Comparison of ENCODE assay signal across 18 cellular contexts in the genomic region with DNA sequence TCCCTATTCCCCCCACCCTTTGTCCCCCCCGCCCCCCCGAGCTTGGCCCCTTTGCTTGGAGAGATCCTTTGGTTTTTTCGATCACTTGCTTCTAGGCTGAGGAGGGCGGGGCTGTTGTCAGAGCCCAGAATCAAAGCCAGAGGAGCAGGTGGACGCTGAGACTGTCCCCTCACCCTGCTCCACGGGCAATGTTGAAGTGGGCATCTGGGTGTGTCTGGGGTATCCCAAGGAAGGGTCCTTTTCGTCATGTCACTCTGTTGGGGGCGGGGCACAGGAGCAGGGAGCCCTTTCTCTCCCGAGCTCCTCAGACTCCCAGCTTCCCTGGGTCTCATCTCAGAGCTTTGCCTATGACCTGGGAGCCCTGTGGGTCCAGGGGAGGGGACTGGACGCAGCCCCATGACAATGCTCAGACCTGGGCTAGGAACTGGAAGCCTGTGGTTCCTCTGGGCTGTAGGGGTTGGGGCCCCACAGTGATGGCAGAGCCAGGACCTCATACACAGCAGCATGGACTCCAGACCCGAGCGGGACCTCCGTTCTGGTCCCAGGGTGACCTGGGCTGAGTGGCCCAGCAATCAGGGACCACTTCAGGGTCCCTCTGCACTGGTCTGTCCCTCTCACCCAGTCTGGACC. TPM values are rescaled to one million over a fixed set of nuclear protein-coding genes. Genes with fewer than 3 reads are reported as not detected.
DNase-seq lines count a peak whose midpoint lies in the region; ATAC-seq lines count a peak whose summit lies in the region.
"Had no signal": no experiment of that assay in that cellular context is flagged by ENCODE, and none has a peak within 500 bp of the region (broad histone marks: within the 10 kb centered on the region; RNA-seq: fewer than 3 reads in every experiment).

No MANE protein-coding gene starts in this region.

- intact Hi-C loops in posterior vena cava (cut with DNase I), result no loop called here

- no peaks in the 10 kb centered on the region for H3K9me3 Mint-ChIP-seq in activated CD8-positive, alpha-beta memory T cell treated with anti-CD3 and anti-CD28 coated beads, Interleukin-2, amount 10 ng/mL, durations not matched to agents 7 days and 5 days (ENCODE audit: low read depth)
- no peaks in the 10 kb centered on the region for H3K9me3 Mint-ChIP-seq in activated naive CD8-positive, alpha-beta T cell treated with anti-CD3 and anti-CD28 coated beads for 36 hours
- H3K9me3 Mint-ChIP-seq: CD4-positive, alpha-beta T cell; memory B cell; nephron progenitor cell had no signal

- no peak for DNase-seq in activated CD8-positive, alpha-beta memory T cell treated with anti-CD3 and anti-CD28 coated beads, Interleukin-2, amount 10 ng/mL, durations not matched to agents 7 days and 5 days
- no peak for DNase-seq in activated CD8-positive, alpha-beta memory T cell treated with anti-CD3 and anti-CD28 coated beads for 24 hours
- DNase-seq in activated naive CD8-positive, alpha-beta T cell treated with anti-CD3 and anti-CD28 coated beads for 36 hours, result no peak
- DNase-seq in posterior vena cava (ENCODE audit: low spot score), result peak; percentile 34
- DNase-seq in globus pallidus (ENCODE audit: low spot score), result no peak
- no peak for DNase-seq in dedifferentiated amniotic fluid mesenchymal stem cell (ENCODE audit: extremely low spot score)
- DNase-seq in DMS153 (lab: John Stamatoyannopoulos, UW), result no peak
- DNase-seq: ACHN, cerebellar nuclear complex, HCEC 1CT, Karpas-422, NCI-H774, nephron progenitor cell had no signal

- H3K4me1 Mint-ChIP-seq in activated CD8-positive, alpha-beta memory T cell treated with anti-CD3 and anti-CD28 coated beads, Interleukin-2, amount 10 ng/mL, durations not matched to agents 7 days and 5 days, result peaks cover 58% of the 10 kb centered on the region
- H3K4me1 Mint-ChIP-seq in activated naive CD8-positive, alpha-beta T cell treated with anti-CD3 and anti-CD28 coated beads for 36 hours, result peaks cover 22% of the 10 kb centered on the region

- no peak for ATAC-seq in activated CD8-positive, alpha-beta memory T cell treated with anti-CD3 and anti-CD28 coated beads, Interleukin-2, amount 10 ng/mL, durations not matched to agents 7 days and 5 days
- peak; percentile 8 for ATAC-seq in GM19395 (IDR thresholded peaks at IDR 0.05; ENCODE audit: unreplicated experiment)

- H3K36me3 Mint-ChIP-seq in activated CD8-positive, alpha-beta memory T cell treated with anti-CD3 and anti-CD28 coated beads, Interleukin-2, amount 10 ng/mL, durations not matched to agents 7 days and 5 days, result no peaks in the 10 kb centered on the region
- H3K36me3 Mint-ChIP-seq in activated naive CD8-positive, alpha-beta T cell treated with anti-CD3 and anti-CD28 coated beads for 36 hours, result no peaks in the 10 kb centered on the region
- H3K36me3 Mint-ChIP-seq: memory B cell had no signal

- peaks cover 6% of the 10 kb centered on the region for H3K27me3 Mint-ChIP-seq in activated CD8-positive, alpha-beta memory T cell treated with anti-CD3 and anti-CD28 coated beads, Interleukin-2, amount 10 ng/mL, durations not matched to agents 7 days and 5 days
- H3K27me3 Mint-ChIP-seq in activated naive CD8-positive, alpha-beta T cell treated with anti-CD3 and anti-CD28 coated beads for 36 hours, result peaks cover 14% of the 10 kb centered on the region
- H3K27me3 Mint-ChIP-seq: CD4-positive, alpha-beta T cell had no signal

- no peak overlapping the region for H3K4me3 Mint-ChIP-seq in activated CD8-positive, alpha-beta memory T cell treated with anti-CD3 and anti-CD28 coated beads, Interleukin-2, amount 10 ng/mL, durations not matched to agents 7 days and 5 days
- H3K4me3 Mint-ChIP-seq in activated naive CD8-positive, alpha-beta T cell treated with anti-CD3 and anti-CD28 coated beads for 36 hours, result no peak overlapping the region
- H3K4me3 Mint-ChIP-seq: CD4-positive, alpha-beta T cell; memory B cell; nephron progenitor cell had no signal

- CTCF ChIA-PET in activated CD8-positive, alpha-beta memory T cell treated with anti-CD3 and anti-CD28 coated beads, Interleukin-2, amount 10 ng/mL, durations not matched to agents 7 days and 5 days (lab: Charles Lee), result interaction anchor here (1.0 to 2.3 kb wide), 7 partner anchors 13 to 364 kb away, joined by 3 to 10 read pairs (median 7); a partner anchor contains a TSS

- H3K27ac Mint-ChIP-seq in activated CD8-positive, alpha-beta memory T cell treated with anti-CD3 and anti-CD28 coated beads, Interleukin-2, amount 10 ng/mL, durations not matched to agents 7 days and 5 days, result peak overlapping the region; percentile 90
- peak overlapping the region; percentile 93 for H3K27ac Mint-ChIP-seq in activated naive CD8-positive, alpha-beta T cell treated with anti-CD3 and anti-CD28 coated beads for 36 hours
- H3K27ac Mint-ChIP-seq: memory B cell, nephron progenitor cell had no signal

RNA-seq across cellular contexts. Expression of a gene that starts 2.9 kb away (rescaled TPM):
- not detected for total RNA-seq in activated CD8-positive, alpha-beta memory T cell treated with anti-CD3 and anti-CD28 coated beads, Interleukin-2, amount 10 ng/mL, durations not matched to agents 7 days and 5 days
- not detected for total RNA-seq in activated naive CD8-positive, alpha-beta T cell treated with anti-CD3 and anti-CD28 coated beads for 36 hours
- total RNA-seq in posterior vena cava, result 1 to 10 TPM; 2.5 to 5.6 TPM
- total RNA-seq: ascending aorta, pulmonary artery endothelial cell had no signal

RNA-seq across cellular contexts. Expression of a gene that starts 27.6 kb away (rescaled TPM):
- total RNA-seq in activated CD8-positive, alpha-beta memory T cell treated with anti-CD3 and anti-CD28 coated beads, Interleukin-2, amount 10 ng/mL, durations not matched to agents 7 days and 5 days, result 10 to 100 TPM; 32.8 to 82.6 TPM
- 1 to 10 TPM; 3.4 TPM for total RNA-seq in activated naive CD8-positive, alpha-beta T cell treated with anti-CD3 and anti-CD28 coated beads for 36 hours
- under 1 TPM; 0.14 to 0.56 TPM for total RNA-seq in posterior vena cava
- total RNA-seq: CD4-positive, alpha-beta T cell had no signal

RNA-seq across cellular contexts. Expression of a gene that starts 59.5 kb away (rescaled TPM):
- total RNA-seq in activated CD8-positive, alpha-beta memory T cell treated with anti-CD3 and anti-CD28 coated beads, Interleukin-2, amount 10 ng/mL, durations not matched to agents 7 days and 5 days, result 100 to 1,000 TPM; 147 to 176 TPM
- total RNA-seq in activated naive CD8-positive, alpha-beta T cell treated with anti-CD3 and anti-CD28 coated beads for 36 hours, result 10 to 100 TPM; 61.6 to 63.1 TPM
- total RNA-seq in posterior vena cava, result 10 to 100 TPM; 18.7 to 31.5 TPM

Comparison
In these comparisons a context has a peak if more than half of its experiments do, and no peak if none do; other contexts are left out.
1. RNA of a gene that starts 27.6 kb away (total RNA-seq): 32.8 to 82.6 TPM in activated CD8-positive, alpha-beta memory T cell treated with anti-CD3 and anti-CD28 coated beads, Interleukin-2, amount 10 ng/mL, durations not matched to agents 7 days and 5 days; 3.4 TPM in activated naive CD8-positive, alpha-beta T cell treated with anti-CD3 and anti-CD28 coated beads for 36 hours and 0.14 to 0.56 TPM in posterior vena cava; every median in the first group is over 4 times any median in the second.